Comparison of ENCODE assay signal across 24 cellular contexts in genomic region chr6:158625881-158626305, GRCh38. TPM values are rescaled to one million over a fixed set of nuclear protein-coding genes. Genes with fewer than 3 reads are reported as not detected.
DNase-seq lines count a peak whose midpoint lies in the region; ATAC-seq and TF ChIP-seq lines count a peak whose summit lies in the region.
"Had no signal": no experiment of that assay in that cellular context is flagged by ENCODE, and none has a peak within 500 bp of the region (broad histone marks: within the 10 kb centered on the region; RNA-seq: fewer than 3 reads in every experiment).

No MANE protein-coding gene starts in this region.

- no peak overlapping the region for H2AK5ac ChIP-seq in H9 (ENCODE audit: insufficient read length, low read length)

- H4K20me1 ChIP-seq in H9 (ENCODE audit: control insufficient read depth, insufficient read depth, insufficient read length): no peaks in the 10 kb centered on the region

- no peak overlapping the region for H3K23ac ChIP-seq in H9 (ENCODE audit: insufficient read length, low read depth, low read length)

- no peak overlapping the region for H2BK12ac ChIP-seq in H9 (ENCODE audit: insufficient read length, low read depth, low read length)

- H3K4me3 ChIP-seq in coronary artery (peak overlapping the region; percentile 37), gastrocnemius medialis (no peak overlapping the region)
- H3K4me3 ChIP-seq: heart left ventricle, lung, SJSA1, smooth muscle cell had no signal

- no peak overlapping the region for H3K9ac ChIP-seq in H9 (ENCODE audit: extremely low read depth, insufficient read length, low read length)

- no peak overlapping the region for H3K14ac ChIP-seq in H9 (ENCODE audit: insufficient read depth, low read length)

- no peak overlapping the region for H3K4me3 Mint-ChIP-seq in activated CD4-positive, alpha-beta memory T cell treated with anti-CD3 and anti-CD28 coated beads for 36 hours
- H3K4me3 Mint-ChIP-seq in activated CD4-positive, alpha-beta memory T cell treated with anti-CD3 and anti-CD28 coated beads, Interleukin-2, amount 10 ng/mL, durations not matched to agents 7 days and 5 days: no peak overlapping the region
- no peak overlapping the region for H3K4me3 Mint-ChIP-seq in H9
- no peak overlapping the region for H3K4me3 Mint-ChIP-seq in osteocyte (ENCODE audit: unreplicated experiment)
- no peak overlapping the region for H3K4me3 Mint-ChIP-seq in HFFc6
- H3K4me3 Mint-ChIP-seq: B cell had no signal

- TF ChIP-seq POLR2A in gastrocnemius medialis (IDR thresholded peaks at IDR 0.05): no peak

- no peak overlapping the region for H4K5ac ChIP-seq in H9 (ENCODE audit: insufficient read length, low read depth, low read length)

- peak overlapping the region; percentile 73 for H3K27ac Mint-ChIP-seq in activated CD4-positive, alpha-beta memory T cell treated with anti-CD3 and anti-CD28 coated beads for 36 hours
- H3K27ac Mint-ChIP-seq in activated CD4-positive, alpha-beta memory T cell treated with anti-CD3 and anti-CD28 coated beads, Interleukin-2, amount 10 ng/mL, durations not matched to agents 7 days and 5 days: no peak overlapping the region
- peak overlapping the region in 2 of 3 experiments; percentile 17 to 73; a peak in 2 of 7 replicates for H3K27ac Mint-ChIP-seq in H9
- H3K27ac Mint-ChIP-seq in osteocyte (ENCODE audit: unreplicated experiment): no peak overlapping the region
- no peak overlapping the region for H3K27ac Mint-ChIP-seq in HFFc6
- H3K27ac Mint-ChIP-seq: B cell, progenitor cell of endocrine pancreas had no signal

- H3K36me3 Mint-ChIP-seq in activated CD4-positive, alpha-beta memory T cell treated with anti-CD3 and anti-CD28 coated beads for 36 hours: peaks cover 49% of the 10 kb centered on the region
- H3K36me3 Mint-ChIP-seq in activated CD4-positive, alpha-beta memory T cell treated with anti-CD3 and anti-CD28 coated beads, Interleukin-2, amount 10 ng/mL, durations not matched to agents 7 days and 5 days (ENCODE audit: low read depth): peaks cover 59% of the 10 kb centered on the region
- H3K36me3 Mint-ChIP-seq in H9 (ENCODE audit: insufficient read depth in 1 of 3, low read depth in 3 of 3) (peaks cover 16 to 66% (median 50%) of the 10 kb centered on the region in 3 experiments; a peak in 6 of 7 replicates), osteocyte (ENCODE audit: unreplicated experiment) (peaks cover 35% of the 10 kb centered on the region), HFFc6 (ENCODE audit: low read depth) (peaks cover 27% of the 10 kb centered on the region; the same call in 1 of the 2 replicates)

- H3K4ac ChIP-seq in H9 (ENCODE audit: low read depth, low read length): no peak overlapping the region

- no peaks in the 10 kb centered on the region for H3K79me2 ChIP-seq in H9 (ENCODE audit: insufficient read depth, low read length)

- ATAC-seq in HG03442 (IDR thresholded peaks at IDR 0.05; ENCODE audit: unreplicated experiment) (no peak), gastrocnemius medialis (no peak)
- ATAC-seq: activated CD4-positive, CD25-positive, alpha-beta regulatory T cell treated with anti-CD3 and anti-CD28 coated beads, Interleukin-2, amount 50 U/mL, for 24 hours had no signal

- H3K9me3 Mint-ChIP-seq in activated CD4-positive, alpha-beta memory T cell treated with anti-CD3 and anti-CD28 coated beads for 36 hours: no peaks in the 10 kb centered on the region
- no peaks in the 10 kb centered on the region for H3K9me3 Mint-ChIP-seq in activated CD4-positive, alpha-beta memory T cell treated with anti-CD3 and anti-CD28 coated beads, Interleukin-2, amount 10 ng/mL, durations not matched to agents 7 days and 5 days
- H3K9me3 Mint-ChIP-seq in H9 (no peaks in the 10 kb centered on the region), osteocyte (ENCODE audit: unreplicated experiment) (no peaks in the 10 kb centered on the region), HFFc6 (no peaks in the 10 kb centered on the region)

- H3K27me3 ChIP-seq in H9 (ENCODE audit: insufficient read depth, low read length) (no peaks in the 10 kb centered on the region), gastrocnemius medialis (no peaks in the 10 kb centered on the region)
- H3K27me3 ChIP-seq: heart left ventricle, SJSA1 had no signal

- H3K79me1 ChIP-seq in H9 (ENCODE audit: insufficient read depth, low read depth, low read length, poor library complexity, severe bottlenecking): no peaks in the 10 kb centered on the region

- H3K4me1 Mint-ChIP-seq in activated CD4-positive, alpha-beta memory T cell treated with anti-CD3 and anti-CD28 coated beads for 36 hours (ENCODE audit: low read depth): peaks cover 31% of the 10 kb centered on the region
- H3K4me1 Mint-ChIP-seq in activated CD4-positive, alpha-beta memory T cell treated with anti-CD3 and anti-CD28 coated beads, Interleukin-2, amount 10 ng/mL, durations not matched to agents 7 days and 5 days: peaks cover 32% of the 10 kb centered on the region
- peaks cover 15 to 18% of the 10 kb centered on the region in 2 experiments for H3K4me1 Mint-ChIP-seq in H9
- H3K4me1 Mint-ChIP-seq in osteocyte (ENCODE audit: unreplicated experiment): no peaks in the 10 kb centered on the region
- H3K4me1 Mint-ChIP-seq in HFFc6 (ENCODE audit: low read depth): peaks cover 16% of the 10 kb centered on the region
- H3K4me1 Mint-ChIP-seq: B cell had no signal

- H3K9me3 ChIP-seq in H9 (ENCODE audit: control insufficient read depth, low read depth, low read length) (no peaks in the 10 kb centered on the region), gastrocnemius medialis (no peaks in the 10 kb centered on the region)
- H3K9me3 ChIP-seq: heart left ventricle, SJSA1 had no signal

- H3K18ac ChIP-seq in H9 (ENCODE audit: insufficient read length, low read depth, low read length): no peak overlapping the region

- H4K91ac ChIP-seq in H9 (ENCODE audit: insufficient read length, low read depth, low read length): no peak overlapping the region

- CTCF ChIA-PET in activated CD4-positive, alpha-beta memory T cell treated with anti-CD3 and anti-CD28 coated beads for 36 hours (lab: Charles Lee): interaction anchor here (0.5 kb wide), 1 partner anchor 28 kb away, joined by 4 read pairs; no protein-coding TSS in a partner anchor
- CTCF ChIA-PET in activated CD4-positive, alpha-beta memory T cell treated with anti-CD3 and anti-CD28 coated beads, Interleukin-2, amount 10 ng/mL, durations not matched to agents 7 days and 5 days (lab: Charles Lee): interaction anchor here (0.6 to 1.1 kb wide), 2 partner anchors 33 to 413 kb away, joined by 3 to 4 read pairs; no protein-coding TSS in a partner anchor

- no peaks in the 10 kb centered on the region for H3K27me3 Mint-ChIP-seq in activated CD4-positive, alpha-beta memory T cell treated with anti-CD3 and anti-CD28 coated beads for 36 hours
- no peaks in the 10 kb centered on the region for H3K27me3 Mint-ChIP-seq in activated CD4-positive, alpha-beta memory T cell treated with anti-CD3 and anti-CD28 coated beads, Interleukin-2, amount 10 ng/mL, durations not matched to agents 7 days and 5 days
- H3K27me3 Mint-ChIP-seq in H9 (ENCODE audit: low read depth) (no peaks in the 10 kb centered on the region), osteocyte (ENCODE audit: unreplicated experiment) (no peaks in the 10 kb centered on the region), HFFc6 (ENCODE audit: insufficient read depth) (no peaks in the 10 kb centered on the region)
- H3K27me3 Mint-ChIP-seq: B cell, progenitor cell of endocrine pancreas had no signal

- intact Hi-C loops in activated CD4-positive, alpha-beta memory T cell treated with anti-CD3 and anti-CD28 coated beads for 36 hours (cut with micrococcal nuclease): no loop called here
- intact Hi-C loops in gastrocnemius medialis (cut with DNase I; ENCODE audit: low total_unique reads): loop anchor here (5.0 kb wide), 1 partner anchor 1439 kb away; no protein-coding TSS in a partner anchor

- H2BK15ac ChIP-seq in H9 (ENCODE audit: low read depth, low read length): no peak overlapping the region

- H3K27ac ChIP-seq in H9 (ENCODE audit: insufficient read length, low read depth, low read length) (no peak overlapping the region), coronary artery (peak overlapping the region; percentile 83 to 93), gastrocnemius medialis (no peak overlapping the region)
- H3K27ac ChIP-seq: SJSA1 had no signal

- no peak for TF ChIP-seq CTCF in H9 (conservative IDR thresholded peaks at IDR 0.05)
- no peak for TF ChIP-seq CTCF in coronary artery (IDR thresholded peaks at IDR 0.05)
- no peak for TF ChIP-seq CTCF in osteocyte (IDR thresholded peaks at IDR 0.05)
- TF ChIP-seq CTCF in gastrocnemius medialis (IDR thresholded peaks at IDR 0.05 in 4 of 5, conservative IDR thresholded peaks at IDR 0.05 in 1 of 5): no peak
- TF ChIP-seq CTCF in HFFc6 (IDR thresholded peaks at IDR 0.05): no peak

- H4K8ac ChIP-seq in H9 (replicated peaks; ENCODE audit: insufficient read length, low read depth, low read length): no peak overlapping the region

- no peak overlapping the region for H3K4me2 ChIP-seq in H9 (ENCODE audit: insufficient read depth, insufficient read length, low read length)
- H3K4me2 ChIP-seq: smooth muscle cell had no signal

- peaks cover 0 to 12% of the 10 kb centered on the region in 2 donors for H3K36me3 ChIP-seq in gastrocnemius medialis

- H2BK20ac ChIP-seq in H9 (ENCODE audit: low read depth, low read length, poor library complexity, severe bottlenecking): no peak overlapping the region

- H3K23me2 ChIP-seq in H9 (ENCODE audit: insufficient read length, low read depth, low read length, poor library complexity, severe bottlenecking): no peaks in the 10 kb centered on the region

- DNase-seq in activated CD4-positive, alpha-beta memory T cell treated with anti-CD3 and anti-CD28 coated beads for 36 hours: no peak
- no peak for DNase-seq in activated CD4-positive, alpha-beta memory T cell treated with anti-CD3 and anti-CD28 coated beads, Interleukin-2, amount 10 ng/mL, durations not matched to agents 7 days and 5 days
- no peak for DNase-seq in H9
- DNase-seq in coronary artery (ENCODE audit: low spot score): peak; percentile 91
- DNase-seq in osteocyte (ENCODE audit: extremely low spot score, unreplicated experiment): peak; percentile 53
- no peak for DNase-seq in gastrocnemius medialis
- no peak for DNase-seq in HFFc6
- DNase-seq: 8988T; central memory CD4-positive, alpha-beta T cell; DMS 273 treated with DMSO at 0.1 percent for 48 hours; effector CD8-positive, alpha-beta T cell; GF-D8; heart left ventricle; Kasumi-1; NCI-H1092; NCI-H526; stimulated activated CD4-positive, alpha-beta T cell treated with anti-CD3 and anti-CD28 coated beads, Interleukin-4, amount 100 ng/mL, for 4 hours had no signal

- H2AFZ ChIP-seq in H9 (ENCODE audit: low read length): no peak overlapping the region

- POLR2A ChIA-PET in activated CD4-positive, alpha-beta memory T cell treated with anti-CD3 and anti-CD28 coated beads for 36 hours (lab: Charles Lee): no interaction called here
- POLR2A ChIA-PET in activated CD4-positive, alpha-beta memory T cell treated with anti-CD3 and anti-CD28 coated beads, Interleukin-2, amount 10 ng/mL, durations not matched to agents 7 days and 5 days (lab: Charles Lee): no interaction called here

- in situ Hi-C loops in gastrocnemius medialis (cut with MboI; ENCODE audit: low sequenced_read_pairs in 4 of 4): loop anchor here in 3 of 4 donors (5.0 kb wide), 2 partner anchors 61 to 66 kb away; no protein-coding TSS in a partner anchor

- no peak overlapping the region for H2BK120ac ChIP-seq in H9 (ENCODE audit: low read depth, low read length, poor library complexity, severe bottlenecking)

- H3T11ph ChIP-seq in H9 (ENCODE audit: low read length): no peak overlapping the region

- H3K4me1 ChIP-seq in H9 (ENCODE audit: insufficient read depth, low read length) (no peaks in the 10 kb centered on the region), gastrocnemius medialis (peaks cover 6 to 18% of the 10 kb centered on the region in 2 donors)

- no peak overlapping the region for H3K56ac ChIP-seq in H9 (ENCODE audit: insufficient read length, low read depth, low read length)

- no CpG with 5 or more reads among the region's 15 CpGs for WGBS in H9 (ENCODE audit: extremely low coverage, insufficient read length, low lambda C conversion rate)

- no peak overlapping the region for H2BK5ac ChIP-seq in H9 (ENCODE audit: insufficient read length, low read length)

RNA-seq across cellular contexts. Expression of gene DYNLT1, which starts 18.6 kb away (rescaled TPM):
- total RNA-seq in activated CD4-positive, alpha-beta memory T cell treated with anti-CD3 and anti-CD28 coated beads for 36 hours: 100 to 1,000 TPM; 117 to 120 TPM
- 100 to 1,000 TPM; 130 to 133 TPM for total RNA-seq in activated CD4-positive, alpha-beta memory T cell treated with anti-CD3 and anti-CD28 coated beads, Interleukin-2, amount 10 ng/mL, durations not matched to agents 7 days and 5 days
- total RNA-seq in H9 (2021) (105 and 117 TPM in 2 replicates), osteocyte (116 and 118 TPM in 2 replicates), gastrocnemius medialis (10 to 100 TPM; 62.8 to 94.7 (median 67.3) TPM)
- 100 to 1,000 TPM; 163 to 185 (median 170) TPM for total RNA-seq in HFFc6 (2021; fragmentation: NEBNext Ultra II Directional; extraction: Animal tissue kit (Norgen Biotek cat#: 25700))

RNA-seq across cellular contexts. Expression of gene SYTL3, which starts 24.0 kb away (rescaled TPM):
- 100 to 1,000 TPM; 181 to 186 TPM for total RNA-seq in activated CD4-positive, alpha-beta memory T cell treated with anti-CD3 and anti-CD28 coated beads for 36 hours
- total RNA-seq in activated CD4-positive, alpha-beta memory T cell treated with anti-CD3 and anti-CD28 coated beads, Interleukin-2, amount 10 ng/mL, durations not matched to agents 7 days and 5 days: 100 to 1,000 TPM; 133 to 135 TPM
- total RNA-seq in H9 (2021): 0.09 and 0.20 TPM in 2 replicates
- total RNA-seq in osteocyte: 0.31 and 0.48 TPM in 2 replicates
- total RNA-seq in gastrocnemius medialis: 10 to 100 TPM in 2 of 4 donors, 1 to 10 TPM in 2; 3.0 to 16.7 (median 6.7) TPM
- 1 to 10 TPM; 3.1 to 5.7 (median 3.9) TPM for total RNA-seq in HFFc6 (2021; fragmentation: NEBNext Ultra II Directional; extraction: Animal tissue kit (Norgen Biotek cat#: 25700))

Comparison
In these comparisons a context has a peak if more than half of its experiments do, and no peak if none do; other contexts are left out.
1. H3K27ac Mint-ChIP-seq: peak in activated CD4-positive, alpha-beta memory T cell treated with anti-CD3 and anti-CD28 coated beads for 36 hours (single experiment) and H9 (2 of 3); none in activated CD4-positive, alpha-beta memory T cell treated with anti-CD3 and anti-CD28 coated beads, Interleukin-2, amount 10 ng/mL, durations not matched to agents 7 days and 5 days (single experiment), osteocyte (single experiment) and HFFc6 (single experiment).
2. DNase-seq: peak in coronary artery (single experiment) and osteocyte (single experiment); none in activated CD4-positive, alpha-beta memory T cell treated with anti-CD3 and anti-CD28 coated beads for 36 hours (single experiment), activated CD4-positive, alpha-beta memory T cell treated with anti-CD3 and anti-CD28 coated beads, Interleukin-2, amount 10 ng/mL, durations not matched to agents 7 days and 5 days (single experiment), H9 (single experiment), gastrocnemius medialis (0 of 2) and HFFc6 (single experiment).
3. H3K27ac ChIP-seq: peak in coronary artery (2 of 2); none in H9 (single experiment) and gastrocnemius medialis (0 of 4).
4. RNA of gene SYTL3, which starts 24.0 kb away (total RNA-seq): 181 to 186 TPM in activated CD4-positive, alpha-beta memory T cell treated with anti-CD3 and anti-CD28 coated beads for 36 hours and 133 to 135 TPM in activated CD4-positive, alpha-beta memory T cell treated with anti-CD3 and anti-CD28 coated beads, Interleukin-2, amount 10 ng/mL, durations not matched to agents 7 days and 5 days; 3.0 to 16.7 TPM in gastrocnemius medialis, 3.1 to 5.7 TPM in HFFc6, 0.31 to 0.48 TPM in osteocyte and 0.09 to 0.20 TPM in H9; every median in the first group is over 4 times any median in the second.